In genomic region chrX:115562492-115562872, GRCh38 we compare ENCODE assay signal across 8 cellular contexts. TPM values are rescaled to one million over a fixed set of nuclear protein-coding genes. Genes with fewer than 3 reads are reported as not detected.
DNase-seq lines count a peak whose midpoint lies in the region; ATAC-seq, FAIRE-seq and TF ChIP-seq lines count a peak whose summit lies in the region.

No MANE protein-coding gene starts in this region.

- H3K9me3 ChIP-seq in HEK293 (ENCODE audit: control insufficient read depth, insufficient read depth, low read depth, low read length), result no peaks in the 10 kb centered on the region
- no peaks in the 10 kb centered on the region for H3K9me3 ChIP-seq in iPS-15b (ENCODE audit: control insufficient read depth, insufficient read depth, low read length)
- H3K9me3 ChIP-seq in small intestine (ENCODE audit: control insufficient read depth, low read depth), result no peaks in the 10 kb centered on the region

- 19 to 25% (median 25%) methylated on average over 8 of the region's 8 CpGs for WGBS in small intestine, 3 donors

- no peak for ATAC-seq in GM19395 (IDR thresholded peaks at IDR 0.05; ENCODE audit: unreplicated experiment)

- H3K27ac ChIP-seq in HEK293 (ENCODE audit: extremely low read depth, low read depth, low read length), result peak overlapping the region; percentile 95
- peak overlapping the region in 1 of 2 donors; percentile 91 for H3K27ac ChIP-seq in small intestine (ENCODE audit: low read depth in 1 of 2, low read length in 1 of 2)

- H3K36me3 ChIP-seq in HEK293 (ENCODE audit: control insufficient read depth in 2 of 2, insufficient read depth in 1 of 2, low read length in 2 of 2) (peaks cover 0 to 10% of the 10 kb centered on the region in 2 experiments; a peak in 1 of 3 replicates), iPS-15b (ENCODE audit: control insufficient read depth, insufficient read depth, low read length) (no peaks in the 10 kb centered on the region), small intestine (ENCODE audit: control insufficient read depth in 2 of 2, insufficient read depth in 2 of 2, low read length in 2 of 2) (no peaks in the 10 kb centered on the region)

- FAIRE-seq in small intestine (lab: Jason Lieb, UNC) (no peak), GM12892 (lab: Jason Lieb, UNC) (no peak)

- H3K9ac ChIP-seq in iPS-15b (ENCODE audit: low read depth, low read length), result peak overlapping the region; percentile 95

- peaks cover 4% of the 10 kb centered on the region; the same call in 1 of the 2 replicates for H3K4me1 ChIP-seq in HEK293 (ENCODE audit: control insufficient read depth, insufficient read depth, low read length)
- peaks cover 10% of the 10 kb centered on the region for H3K4me1 ChIP-seq in iPS-15b (ENCODE audit: control insufficient read depth, insufficient read depth, low read length)
- no peaks in the 10 kb centered on the region for H3K4me1 ChIP-seq in small intestine (ENCODE audit: control insufficient read depth in 2 of 2, insufficient read depth in 1 of 2, low read depth in 1 of 2, low read length in 1 of 2)

- H3K27me3 ChIP-seq in iPS-15b (ENCODE audit: control insufficient read depth, insufficient read depth, low read length) (no peaks in the 10 kb centered on the region), small intestine (ENCODE audit: control insufficient read depth in 2 of 2, insufficient read depth in 2 of 2, low read length in 2 of 2) (no peaks in the 10 kb centered on the region)

- DNase-seq in astrocyte of the cerebellum (ENCODE audit: low read depth), result no peak
- no peak for DNase-seq in small intestine
- no peak for DNase-seq in NCI-H69 (lab: John Stamatoyannopoulos, UW)
- DNase-seq in GM12892 (ENCODE audit: insufficient read length), result no peak
- no peak for DNase-seq in G401 (ENCODE audit: low spot score)

- TF ChIP-seq CTCF in HEK293 (tag by site-specific recombination; IDR thresholded peaks at IDR 0.05) (no peak), astrocyte of the cerebellum (IDR thresholded peaks at IDR 0.05; ENCODE audit: low read depth, low read length, missing control alignments) (no peak)

- no peak for TF ChIP-seq POLR2A in GM12892 (IDR thresholded peaks at IDR 0.05; ENCODE audit: low read depth, low read length)

- POLR2A ChIA-PET in HEK293 (lab: Yijun Ruan, JAX), result interaction anchor here (0.6 to 2.6 kb wide), 11 partner anchors 9 to 386 kb away, joined by 3 to 15 read pairs (median 4); no protein-coding TSS in a partner anchor

- H3K4me3 ChIP-seq in HEK293 (ENCODE audit: low read depth, low read length) (peak overlapping the region; percentile 91), astrocyte of the cerebellum (ENCODE audit: low read depth, low read length) (peak overlapping the region; percentile 68), iPS-15b (ENCODE audit: low read depth, low read length) (peak overlapping the region; percentile 96), small intestine (ENCODE audit: low read depth in 1 of 2, low read length in 2 of 2) (peak overlapping the region; percentile 46 to 53)

- CTCF ChIA-PET in HEK293 (lab: Yijun Ruan, JAX), result interaction anchor here (0.7 to 1.8 kb wide), 5 partner anchors 20 to 232 kb away, joined by 3 to 5 read pairs (median 4); no protein-coding TSS in a partner anchor

- in situ Hi-C loops in astrocyte of the cerebellum (cut with HindIII; ENCODE audit: low sequenced_read_pairs), result loop anchor here (25.0 kb wide), 1 partner anchor 200 kb away; no protein-coding TSS in a partner anchor
- in situ Hi-C loops in G401 (cut with HindIII; ENCODE audit: low sequenced_read_pairs), result loop anchor here (10.0 kb wide), 1 partner anchor 52 kb away; no protein-coding TSS in a partner anchor

TF ChIP-seq in HEK293, 187 proteins besides CTCF, POLR2A, EP300 and RAD21:
- TF ChIP-seq ZNF621 (tag by site-specific recombination; IDR thresholded peaks at IDR 0.05) (no peak), ZBTB20 (tag by site-specific recombination; IDR thresholded peaks at IDR 0.05) (0 out of 2 replicates have a peak, but pooled peaks have one; percentile 7), ZNF473 (tag by site-specific recombination; IDR thresholded peaks at IDR 0.05) (no peak), ZNF677 (tag by site-specific recombination; IDR thresholded peaks at IDR 0.05) (no peak), ZNF311 (tag by site-specific recombination; IDR thresholded peaks at IDR 0.05; ENCODE audit: borderline replicate concordance) (no peak), TRIM28 (IDR thresholded peaks at IDR 0.05; ENCODE audit: borderline replicate concordance, low read length) (no peak), ZNF707 (tag by site-specific recombination; IDR thresholded peaks at IDR 0.05) (no peak), GLIS2 (tag by site-specific recombination; IDR thresholded peaks at IDR 0.05) (0 out of 2 replicates have a peak, but pooled peaks have one; percentile 37), ZNF791 (tag by site-specific recombination; IDR thresholded peaks at IDR 0.05) (no peak), ZNF488 (tag by site-specific recombination; IDR thresholded peaks at IDR 0.05) (no peak), ZNF623 (tag by site-specific recombination; IDR thresholded peaks at IDR 0.05) (peak; percentile 34), GLI2 (tag by site-specific recombination; IDR thresholded peaks at IDR 0.05; ENCODE audit: borderline replicate concordance, low read depth) (no peak)

RNA-seq across cellular contexts. Expression of gene PLS3, which starts 1.5 kb away (rescaled TPM):
- 10 to 100 TPM in 2 of 3 donors, 1 to 10 TPM in 1; 8.4 to 40.9 (median 10.3) TPM for polyA plus RNA-seq in small intestine
- 0.68 TPM for polyA plus RNA-seq in GM12892 (2012; ENCODE audit: missing spikeins)
- 88.5 and 108 TPM in 2 replicates for total RNA-seq in G401 (2014; rRNA removed; shearing (Covaris generic))
